25 cellular contexts compared by ENCODE assay signal in the genomic region with DNA sequence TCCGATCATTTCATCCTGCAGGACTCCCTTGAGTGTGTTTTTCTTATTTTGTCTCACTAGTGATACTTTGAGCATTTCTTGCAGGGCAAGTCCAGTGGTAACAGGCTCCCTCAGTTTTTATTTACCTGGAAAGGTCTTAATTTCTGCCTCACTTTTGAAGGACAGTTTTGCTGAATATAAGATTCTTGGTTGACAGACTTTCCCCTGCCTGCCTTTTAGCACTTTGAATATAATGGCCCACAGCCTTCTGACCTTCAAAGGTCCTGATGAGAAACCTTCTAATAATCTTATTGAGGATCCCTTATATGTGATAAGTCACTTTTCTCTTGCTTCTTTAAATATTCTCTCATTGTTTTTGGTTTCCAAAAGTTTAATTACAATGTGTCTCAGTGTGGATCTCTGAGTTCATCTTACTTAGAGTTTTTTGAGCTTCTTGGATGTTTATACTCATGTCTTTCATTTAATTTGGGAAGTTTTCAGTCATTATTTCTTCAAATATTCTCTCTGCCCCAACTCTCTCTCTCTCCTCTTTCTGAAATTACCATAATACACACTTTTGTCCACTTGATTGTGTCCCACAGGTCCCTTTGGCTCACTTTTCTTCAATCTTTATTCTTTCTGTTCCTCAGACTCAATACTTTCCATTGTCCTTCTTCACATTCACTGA. TPM values are rescaled to one million over a fixed set of nuclear protein-coding genes. Genes with fewer than 3 reads are reported as not detected.
DNase-seq lines count a peak whose midpoint lies in the region; ATAC-seq and TF ChIP-seq lines count a peak whose summit lies in the region.
"Had no signal": no experiment of that assay in that cellular context is flagged by ENCODE, and none has a peak within 500 bp of the region (broad histone marks: within the 10 kb centered on the region; RNA-seq: fewer than 3 reads in every experiment).

No MANE protein-coding gene starts in this region.

- TF ChIP-seq EP300 in gastroesophageal sphincter (IDR thresholded peaks at IDR 0.05) = no peak

- H3K27ac Mint-ChIP-seq in activated naive CD4-positive, alpha-beta T cell treated with anti-CD3 and anti-CD28 coated beads, Interleukin-2, amount 50 U/mL, for 24 hours = peak overlapping the region; percentile 79
- H3K27ac Mint-ChIP-seq: CD8-positive, alpha-beta memory T cell had no signal

- no peaks in the 10 kb centered on the region for H3K4me1 Mint-ChIP-seq in activated naive CD4-positive, alpha-beta T cell treated with anti-CD3 and anti-CD28 coated beads, Interleukin-2, amount 50 U/mL, for 24 hours
- H3K4me1 Mint-ChIP-seq: CD14-positive monocyte; CD4-positive, alpha-beta memory T cell; CD4-positive, CD25-positive, alpha-beta regulatory T cell; CD8-positive, alpha-beta memory T cell had no signal

- H3K27me3 ChIP-seq in adipocyte (replicated peaks; ENCODE audit: control insufficient read depth, insufficient read depth, low read length) (peaks cover 4% of the 10 kb centered on the region), gastroesophageal sphincter (peaks cover 26% of the 10 kb centered on the region)
- H3K27me3 ChIP-seq: BLaER1 had no signal

- peaks cover 12% of the 10 kb centered on the region for H3K27me3 Mint-ChIP-seq in activated naive CD4-positive, alpha-beta T cell treated with anti-CD3 and anti-CD28 coated beads, Interleukin-2, amount 50 U/mL, for 24 hours

- no peak for DNase-seq in activated naive CD4-positive, alpha-beta T cell treated with anti-CD3 and anti-CD28 coated beads, Interleukin-2, amount 50 U/mL, for 16 hours
- DNase-seq in adipocyte (ENCODE audit: low read depth) = no peak
- DNase-seq: 8988T; ACHN; BE2C; C1 segment of cervical spinal cord; CD4-positive, alpha-beta memory T cell; CD4-positive, CD25-positive, alpha-beta regulatory T cell; CD8-positive, alpha-beta memory T cell; COR-L47; DMS153; DMS53; DMS79; DND-41; EL; GDM1 had no signal

- CTCF ChIA-PET in HEK293 (lab: Yijun Ruan, JAX) = no interaction called here

- no peak for TF ChIP-seq POLR2A in gastroesophageal sphincter (IDR thresholded peaks at IDR 0.05)

- peaks cover 15% of the 10 kb centered on the region for H3K9me3 Mint-ChIP-seq in activated naive CD4-positive, alpha-beta T cell treated with anti-CD3 and anti-CD28 coated beads, Interleukin-2, amount 50 U/mL, for 24 hours

- H3K36me3 Mint-ChIP-seq in activated naive CD4-positive, alpha-beta T cell treated with anti-CD3 and anti-CD28 coated beads, Interleukin-2, amount 50 U/mL, for 24 hours = peaks cover 12% of the 10 kb centered on the region
- H3K36me3 Mint-ChIP-seq: CD14-positive monocyte; CD4-positive, CD25-positive, alpha-beta regulatory T cell had no signal

- WGBS in gastroesophageal sphincter (ENCODE audit: low coverage in 1 of 2), 2 donors = 67 to 82% methylated on average over 1 of the region's 1 CpG

- no peak for TF ChIP-seq CTCF in HEK293 (tag by site-specific recombination; IDR thresholded peaks at IDR 0.05)
- TF ChIP-seq CTCF in gastroesophageal sphincter (IDR thresholded peaks at IDR 0.05) = no peak

- POLR2A ChIA-PET in HEK293 (lab: Yijun Ruan, JAX) = no interaction called here

- ATAC-seq in gastroesophageal sphincter (no peak), HG03342 (IDR thresholded peaks at IDR 0.05; ENCODE audit: unreplicated experiment) (no peak)

- H3K4me3 Mint-ChIP-seq in activated naive CD4-positive, alpha-beta T cell treated with anti-CD3 and anti-CD28 coated beads, Interleukin-2, amount 50 U/mL, for 24 hours = no peak overlapping the region
- H3K4me3 Mint-ChIP-seq: CD14-positive monocyte; CD4-positive, alpha-beta memory T cell; CD4-positive, CD25-positive, alpha-beta regulatory T cell; CD8-positive, alpha-beta memory T cell had no signal

- H3K4me1 ChIP-seq in HEK293 (ENCODE audit: control insufficient read depth, insufficient read depth, low read length) = no peaks in the 10 kb centered on the region
- H3K4me1 ChIP-seq in adipocyte (ENCODE audit: control insufficient read depth, insufficient read depth, low read length) = no peaks in the 10 kb centered on the region
- no peaks in the 10 kb centered on the region for H3K4me1 ChIP-seq in gastroesophageal sphincter
- H3K4me1 ChIP-seq: BE2C, BLaER1 had no signal

- no peak overlapping the region for H3K9ac ChIP-seq in adipocyte (ENCODE audit: low read length)
- H3K9ac ChIP-seq: BLaER1 had no signal

- H3K27ac ChIP-seq in HEK293 (ENCODE audit: extremely low read depth, low read depth, low read length) = no peak overlapping the region
- H3K27ac ChIP-seq in gastroesophageal sphincter = no peak overlapping the region
- H3K27ac ChIP-seq: BLaER1 had no signal

- no peaks in the 10 kb centered on the region; a peak in 1 of 3 replicates for H3K36me3 ChIP-seq in HEK293 (ENCODE audit: control insufficient read depth in 2 of 2, insufficient read depth in 1 of 2, low read length in 2 of 2)
- no peaks in the 10 kb centered on the region for H3K36me3 ChIP-seq in adipocyte (ENCODE audit: control insufficient read depth, insufficient read depth, low read length, severe bottlenecking)
- no peaks in the 10 kb centered on the region for H3K36me3 ChIP-seq in gastroesophageal sphincter
- H3K36me3 ChIP-seq: BE2C, BLaER1 had no signal

- no peaks in the 10 kb centered on the region; the same call in none of the 2 replicates for H3K9me3 ChIP-seq in HEK293 (ENCODE audit: control insufficient read depth, insufficient read depth, low read depth, low read length)
- peaks cover 23% of the 10 kb centered on the region for H3K9me3 ChIP-seq in adipocyte (ENCODE audit: control insufficient read depth, low read length)
- peaks cover 0 to 33% (median 0%) of the 10 kb centered on the region in 3 donors for H3K9me3 ChIP-seq in gastroesophageal sphincter

- H3K4me3 ChIP-seq in HEK293 (ENCODE audit: low read depth, low read length) (no peak overlapping the region), adipocyte (ENCODE audit: low read length) (peak overlapping the region; percentile 15), gastroesophageal sphincter (no peak overlapping the region)
- H3K4me3 ChIP-seq: BLaER1 had no signal

TF ChIP-seq in HEK293, 187 proteins besides CTCF, POLR2A, EP300 and RAD21 (continues in another document):
- TF ChIP-seq PRDM1 (tag by site-specific recombination; IDR thresholded peaks at IDR 0.05) (no peak), ZNF558 (tag by site-specific recombination; IDR thresholded peaks at IDR 0.05) (peak; percentile 96), ZNF292 (tag by site-specific recombination; IDR thresholded peaks at IDR 0.05; ENCODE audit: borderline replicate concordance, low read depth) (no peak), ZNF610 (tag by site-specific recombination; IDR thresholded peaks at IDR 0.05; ENCODE audit: borderline replicate concordance) (no peak), ZNF529 (tag by site-specific recombination; IDR thresholded peaks at IDR 0.05; ENCODE audit: insufficient replicate concordance) (peak; percentile 19), ZNF830 (tag by site-specific recombination; IDR thresholded peaks at IDR 0.05; ENCODE audit: low read depth) (no peak), ZNF843 (tag by site-specific recombination; IDR thresholded peaks at IDR 0.05) (no peak), ZNF433 (tag by site-specific recombination; IDR thresholded peaks at IDR 0.05; ENCODE audit: low read depth) (no peak), KLF7 (tag by site-specific recombination; IDR thresholded peaks at IDR 0.05; ENCODE audit: borderline replicate concordance) (no peak), ZNF10 (tag by site-specific recombination; IDR thresholded peaks at IDR 0.05) (no peak)
- TF ChIP-seq, protein P1, sequence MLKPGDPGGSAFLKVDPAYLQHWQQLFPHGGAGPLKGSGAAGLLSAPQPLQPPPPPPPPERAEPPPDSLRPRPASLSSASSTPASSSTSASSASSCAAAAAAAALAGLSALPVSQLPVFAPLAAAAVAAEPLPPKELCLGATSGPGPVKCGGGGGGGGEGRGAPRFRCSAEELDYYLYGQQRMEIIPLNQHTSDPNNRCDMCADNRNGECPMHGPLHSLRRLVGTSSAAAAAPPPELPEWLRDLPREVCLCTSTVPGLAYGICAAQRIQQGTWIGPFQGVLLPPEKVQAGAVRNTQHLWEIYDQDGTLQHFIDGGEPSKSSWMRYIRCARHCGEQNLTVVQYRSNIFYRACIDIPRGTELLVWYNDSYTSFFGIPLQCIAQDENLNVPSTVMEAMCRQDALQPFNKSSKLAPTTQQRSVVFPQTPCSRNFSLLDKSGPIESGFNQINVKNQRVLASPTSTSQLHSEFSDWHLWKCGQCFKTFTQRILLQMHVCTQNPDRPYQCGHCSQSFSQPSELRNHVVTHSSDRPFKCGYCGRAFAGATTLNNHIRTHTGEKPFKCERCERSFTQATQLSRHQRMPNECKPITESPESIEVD (tag by site-specific recombination; IDR thresholded peaks at IDR 0.05) = no peak
- TF ChIP-seq, protein P2, sequence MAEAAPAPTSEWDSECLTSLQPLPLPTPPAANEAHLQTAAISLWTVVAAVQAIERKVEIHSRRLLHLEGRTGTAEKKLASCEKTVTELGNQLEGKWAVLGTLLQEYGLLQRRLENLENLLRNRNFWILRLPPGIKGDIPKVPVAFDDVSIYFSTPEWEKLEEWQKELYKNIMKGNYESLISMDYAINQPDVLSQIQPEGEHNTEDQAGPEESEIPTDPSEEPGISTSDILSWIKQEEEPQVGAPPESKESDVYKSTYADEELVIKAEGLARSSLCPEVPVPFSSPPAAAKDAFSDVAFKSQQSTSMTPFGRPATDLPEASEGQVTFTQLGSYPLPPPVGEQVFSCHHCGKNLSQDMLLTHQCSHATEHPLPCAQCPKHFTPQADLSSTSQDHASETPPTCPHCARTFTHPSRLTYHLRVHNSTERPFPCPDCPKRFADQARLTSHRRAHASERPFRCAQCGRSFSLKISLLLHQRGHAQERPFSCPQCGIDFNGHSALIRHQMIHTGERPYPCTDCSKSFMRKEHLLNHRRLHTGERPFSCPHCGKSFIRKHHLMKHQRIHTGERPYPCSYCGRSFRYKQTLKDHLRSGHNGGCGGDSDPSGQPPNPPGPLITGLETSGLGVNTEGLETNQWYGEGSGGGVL (tag by site-specific recombination; IDR thresholded peaks at IDR 0.05) = no peak

RNA-seq across cellular contexts. Expression of gene ARIH1, which starts 36.3 kb away (rescaled TPM):
- 10 to 100 TPM; 45.4 to 65.3 (median 56.4) TPM for total RNA-seq in gastroesophageal sphincter

RNA-seq across cellular contexts. Expression of gene TMEM202, which starts 39.7 kb away (rescaled TPM):
- total RNA-seq in gastroesophageal sphincter = not detected
- total RNA-seq: A673; CD4-positive, alpha-beta memory T cell; CD4-positive, CD25-positive, alpha-beta regulatory T cell; CD8-positive, alpha-beta memory T cell; Daoy; G401 had no signal
